ENCODE assay signal across 1 cellular context in genomic region chr12:111434049-111434448, GRCh38.
TF ChIP-seq lines count a peak whose summit lies in the region.

No MANE protein-coding gene starts in this region.

TF ChIP-seq in GM12878, 131 proteins besides CTCF, POLR2A, EP300 and RAD21 (continued from another document):
- TF ChIP-seq LARP7 (IDR thresholded peaks at IDR 0.05): no peak
- TF ChIP-seq NRF1 (conservative IDR thresholded peaks at IDR 0.05; ENCODE audit: low read depth, low read length): no peak
- TF ChIP-seq MXI1 (IDR thresholded peaks at IDR 0.05; ENCODE audit: low read depth, low read length): no peak
- no peak for TF ChIP-seq TCF7 (IDR thresholded peaks at IDR 0.05; ENCODE audit: borderline replicate concordance)
- TF ChIP-seq CBX3 (IDR thresholded peaks at IDR 0.05; ENCODE audit: borderline replicate concordance, low read depth): no peak
- no peak for TF ChIP-seq BACH1 (IDR thresholded peaks at IDR 0.05; ENCODE audit: borderline replicate concordance)
- no peak for TF ChIP-seq GATAD2B (conservative IDR thresholded peaks at IDR 0.05; ENCODE audit: low read depth)
